In the genomic region with DNA sequence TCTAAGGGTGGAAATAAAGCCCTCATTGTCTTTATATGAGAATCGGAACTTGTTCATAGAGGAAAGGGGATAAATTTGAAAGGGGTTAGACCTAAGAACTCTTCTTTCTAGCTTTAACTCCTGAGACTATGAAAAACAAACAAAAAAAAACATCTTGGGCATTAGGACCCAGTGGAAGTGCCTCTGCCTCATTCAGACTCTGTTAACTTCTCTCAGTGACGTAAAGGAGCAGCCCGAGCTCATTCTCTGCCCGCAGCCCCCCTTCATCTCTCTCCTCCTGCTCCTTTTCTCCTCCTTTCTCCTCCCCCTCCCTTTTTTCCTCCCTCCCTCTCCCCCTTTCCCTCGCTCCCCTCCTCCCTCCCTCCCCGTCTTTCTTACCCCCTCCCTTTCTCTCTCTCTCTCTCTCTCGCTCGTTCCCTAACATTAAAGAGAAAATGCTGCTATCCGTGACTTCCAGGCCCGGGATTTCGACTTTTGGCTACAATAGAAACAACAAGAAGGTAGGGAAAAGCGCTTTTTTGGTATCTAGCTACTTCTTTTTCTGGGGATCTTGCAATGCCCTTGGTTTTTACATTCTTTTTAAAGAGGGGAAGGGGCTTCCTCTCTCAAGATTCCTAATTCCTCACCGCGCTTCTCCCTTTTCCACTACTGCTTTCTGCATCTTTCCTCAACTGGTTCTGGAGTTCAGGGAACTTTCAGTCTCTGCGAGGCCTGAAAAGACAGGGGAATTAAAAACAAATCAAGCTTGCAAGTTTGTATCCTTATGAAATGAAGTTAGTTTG, we compare ENCODE assay signal across 1 cellular context.
TF ChIP-seq lines count a peak whose summit lies in the region.

RBMS2 (plus strand) TSS at position 231 of the 782 bp plus-strand sequence; CDS start at position 435, 204 bp downstream.

TF ChIP-seq in GM12878, 131 proteins besides CTCF, POLR2A, EP300 and RAD21:
- TF ChIP-seq, protein P1, sequence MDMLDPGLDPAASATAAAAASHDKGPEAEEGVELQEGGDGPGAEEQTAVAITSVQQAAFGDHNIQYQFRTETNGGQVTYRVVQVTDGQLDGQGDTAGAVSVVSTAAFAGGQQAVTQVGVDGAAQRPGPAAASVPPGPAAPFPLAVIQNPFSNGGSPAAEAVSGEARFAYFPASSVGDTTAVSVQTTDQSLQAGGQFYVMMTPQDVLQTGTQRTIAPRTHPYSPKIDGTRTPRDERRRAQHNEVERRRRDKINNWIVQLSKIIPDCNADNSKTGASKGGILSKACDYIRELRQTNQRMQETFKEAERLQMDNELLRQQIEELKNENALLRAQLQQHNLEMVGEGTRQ (IDR thresholded peaks at IDR 0.05; ENCODE audit: borderline replicate concordance, low read depth, low read length), result no peak
- TF ChIP-seq NRF1 (conservative IDR thresholded peaks at IDR 0.05; ENCODE audit: low read depth, low read length) (no peak), ATF2 (IDR thresholded peaks at IDR 0.05; ENCODE audit: low read length) (0 out of 2 replicates have a peak, but pooled peaks have one; percentile 31), SRF (IDR thresholded peaks at IDR 0.05; ENCODE audit: low read depth in 2 of 2, low read length in 2 of 2) (no peak), E4F1 (IDR thresholded peaks at IDR 0.05; ENCODE audit: borderline replicate concordance, partially characterized antibody) (no peak), TARDBP (IDR thresholded peaks at IDR 0.05; ENCODE audit: borderline replicate concordance) (no peak), CREM (IDR thresholded peaks at IDR 0.05; ENCODE audit: low read depth) (peak; percentile 63), PKNOX1 (IDR thresholded peaks at IDR 0.05) (no peak), ATF7 (IDR thresholded peaks at IDR 0.05; ENCODE audit: low read depth) (peak; percentile 84), JUND (IDR thresholded peaks at IDR 0.05; ENCODE audit: low read depth, low read length) (no peak), FOXK2 (IDR thresholded peaks at IDR 0.05) (no peak), MLLT1 (IDR thresholded peaks at IDR 0.05) (no peak), NBN (IDR thresholded peaks at IDR 0.05) (peak; percentile 54; the same call in 1 of the 2 replicates), SUPT20H (IDR thresholded peaks at IDR 0.05; ENCODE audit: borderline replicate concordance, control insufficient read depth, low read depth, low read length) (no peak), CREB1 (IDR thresholded peaks at IDR 0.05; ENCODE audit: low read depth) (peak; percentile 79), RCOR1 (conservative IDR thresholded peaks at IDR 0.05; ENCODE audit: low read depth, low read length) (no peak)
- TF ChIP-seq, protein P2, sequence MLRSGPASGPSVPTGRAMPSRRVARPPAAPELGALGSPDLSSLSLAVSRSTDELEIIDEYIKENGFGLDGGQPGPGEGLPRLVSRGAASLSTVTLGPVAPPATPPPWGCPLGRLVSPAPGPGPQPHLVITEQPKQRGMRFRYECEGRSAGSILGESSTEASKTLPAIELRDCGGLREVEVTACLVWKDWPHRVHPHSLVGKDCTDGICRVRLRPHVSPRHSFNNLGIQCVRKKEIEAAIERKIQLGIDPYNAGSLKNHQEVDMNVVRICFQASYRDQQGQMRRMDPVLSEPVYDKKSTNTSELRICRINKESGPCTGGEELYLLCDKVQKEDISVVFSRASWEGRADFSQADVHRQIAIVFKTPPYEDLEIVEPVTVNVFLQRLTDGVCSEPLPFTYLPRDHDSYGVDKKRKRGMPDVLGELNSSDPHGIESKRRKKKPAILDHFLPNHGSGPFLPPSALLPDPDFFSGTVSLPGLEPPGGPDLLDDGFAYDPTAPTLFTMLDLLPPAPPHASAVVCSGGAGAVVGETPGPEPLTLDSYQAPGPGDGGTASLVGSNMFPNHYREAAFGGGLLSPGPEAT (IDR thresholded peaks at IDR 0.05; ENCODE audit: low read depth), result peak; percentile 64; the same call in 1 of the 2 replicates
